1 cellular context compared by ENCODE assay signal in genomic region chr2:174336403-174337336, GRCh38.
TF ChIP-seq lines count a peak whose summit lies in the region.

No MANE protein-coding gene starts in this region.

TF ChIP-seq in HepG2, 621 proteins besides CTCF, POLR2A, EP300 and RAD21 (continued from another document and continues in another):
- TF ChIP-seq HNF1B (CRISPR knock-in tag; IDR thresholded peaks at IDR 0.05): no peak
- no peak for TF ChIP-seq PRDM4 (CRISPR knock-in tag; IDR thresholded peaks at IDR 0.05; ENCODE audit: borderline replicate concordance)
- peak; percentile 79 for TF ChIP-seq ZNF747 (CRISPR knock-in tag; IDR thresholded peaks at IDR 0.05; ENCODE audit: borderline replicate concordance)
- TF ChIP-seq PAXIP1 (CRISPR knock-in tag; conservative IDR thresholded peaks at IDR 0.05): no peak
- no peak for TF ChIP-seq SP4 (CRISPR knock-in tag; IDR thresholded peaks at IDR 0.05)
- no peak for TF ChIP-seq ZBTB38 (CRISPR knock-in tag; IDR thresholded peaks at IDR 0.05)
- TF ChIP-seq ZNF709 (CRISPR knock-in tag; IDR thresholded peaks at IDR 0.05): no peak
- no peak for TF ChIP-seq GTF3A (CRISPR knock-in tag; conservative IDR thresholded peaks at IDR 0.05)
- TF ChIP-seq KMT2A (CRISPR knock-in tag; IDR thresholded peaks at IDR 0.05): peak; percentile 39; the same call in 1 of the 2 replicates
- TF ChIP-seq ZNF292 (CRISPR knock-in tag; IDR thresholded peaks at IDR 0.05; ENCODE audit: borderline replicate concordance, low read depth): no peak
- TF ChIP-seq NR2F1 (CRISPR knock-in tag; IDR thresholded peaks at IDR 0.05): no peak
- no peak for TF ChIP-seq DNMT1 (CRISPR knock-in tag; IDR thresholded peaks at IDR 0.05)
- TF ChIP-seq ATF1 (CRISPR knock-in tag; IDR thresholded peaks at IDR 0.05): no peak
- no peak for TF ChIP-seq NFAT5 (CRISPR knock-in tag; IDR thresholded peaks at IDR 0.05)
- TF ChIP-seq ARID3A (IDR thresholded peaks at IDR 0.05; ENCODE audit: low read depth, low read length): no peak
- no peak for TF ChIP-seq CREB1 (IDR thresholded peaks at IDR 0.05)
- TF ChIP-seq CREB1 (CRISPR knock-in tag; IDR thresholded peaks at IDR 0.05): no peak
- no peak for TF ChIP-seq PLSCR1 (CRISPR knock-in tag; IDR thresholded peaks at IDR 0.05; ENCODE audit: borderline replicate concordance)
- TF ChIP-seq GLI4 (CRISPR knock-in tag; IDR thresholded peaks at IDR 0.05; ENCODE audit: borderline replicate concordance): no peak
- TF ChIP-seq HBP1 (CRISPR knock-in tag; IDR thresholded peaks at IDR 0.05; ENCODE audit: low read depth): no peak
- 0 out of 2 replicates have a peak, but pooled peaks have one; percentile 24 for TF ChIP-seq ZNF607 (CRISPR knock-in tag; IDR thresholded peaks at IDR 0.05; ENCODE audit: borderline replicate concordance)
- no peak for TF ChIP-seq ZNF407 (CRISPR knock-in tag; IDR thresholded peaks at IDR 0.05; ENCODE audit: not compliant biosample characterization)
- peak; percentile 70; the same call in 1 of the 2 replicates for TF ChIP-seq ZNF879 (CRISPR knock-in tag; IDR thresholded peaks at IDR 0.05)
